9 cellular contexts compared by ENCODE assay signal in the genomic region with DNA sequence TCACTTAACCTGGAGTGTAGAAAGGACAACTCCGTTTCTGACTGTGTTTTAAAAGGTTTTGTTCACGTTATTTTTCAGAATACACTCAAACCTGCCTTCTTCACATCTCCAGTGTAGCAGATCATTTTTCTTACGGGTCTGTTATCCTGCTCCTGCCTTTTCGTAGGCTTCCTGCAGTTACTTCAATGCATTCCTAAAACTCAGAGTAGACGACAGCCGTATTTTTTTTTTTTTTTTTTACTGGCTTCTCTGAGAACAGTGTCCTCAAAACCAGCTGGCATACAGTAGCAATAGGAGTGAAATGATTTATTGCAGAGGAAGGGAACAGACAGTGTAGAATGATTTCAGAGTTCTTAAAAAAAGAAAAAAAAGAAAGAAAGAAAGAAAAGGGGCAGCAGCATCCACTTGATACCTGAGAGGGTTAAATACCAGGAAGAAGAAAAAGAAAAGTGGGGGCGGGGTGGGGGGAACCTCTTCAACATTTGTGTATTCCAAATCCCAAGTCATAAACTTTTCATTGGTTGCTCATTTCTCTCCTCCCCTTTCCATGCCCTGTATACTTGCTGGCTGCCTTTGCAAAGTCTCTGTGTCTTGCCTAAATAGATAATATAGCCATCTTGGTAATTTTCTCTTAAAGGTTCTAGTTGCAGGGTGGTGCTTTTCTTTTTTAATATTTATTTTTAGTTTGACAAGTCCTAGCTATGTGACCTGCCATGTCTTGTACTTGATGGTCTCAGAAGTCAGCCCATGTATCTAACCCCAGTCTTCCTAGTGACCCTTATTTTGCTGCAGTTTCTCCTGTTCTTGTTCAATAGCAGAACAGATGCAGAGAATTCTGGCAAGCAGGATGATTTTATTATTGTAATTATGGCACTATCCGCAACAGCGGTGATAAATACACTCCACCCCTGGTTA. TPM values are rescaled to one million over a fixed set of nuclear protein-coding genes. Genes with fewer than 3 reads are reported as not detected.
DNase-seq lines count a peak whose midpoint lies in the region; ATAC-seq and TF ChIP-seq lines count a peak whose summit lies in the region.
"Had no signal": no experiment of that assay in that cellular context is flagged by ENCODE, and none has a peak within 500 bp of the region (broad histone marks: within the 10 kb centered on the region; RNA-seq: fewer than 3 reads in every experiment).

No MANE protein-coding gene starts in this region.

- H3K4me3 ChIP-seq in fibroblast of villous mesenchyme (ENCODE audit: low read depth, low read length): peak overlapping the region; percentile 81
- peak overlapping the region; percentile 80 for H3K4me3 ChIP-seq in rectal smooth muscle tissue (ENCODE audit: low read length)

- DNase-seq in EL: peak; percentile 81
- DNase-seq in RPMI7951 (ENCODE audit: low read depth): peak; percentile 80
- DNase-seq in fibroblast of villous mesenchyme (ENCODE audit: low read depth): peak; percentile 82
- DNase-seq in NCI-H2227 treated with DMSO at 0.1 percent for 48 hours (lab: John Stamatoyannopoulos, UW): no peak
- DNase-seq in CD1c-positive myeloid dendritic cell (ENCODE audit: extremely low spot score): no peak
- DNase-seq: stimulated activated naive B cell treated with anti-CD40 and anti-IgM and Interleukin-4, amounts not matched to agents 10 μg/mL and 1 μg/mL and 100 μg/mL, for 72 hours had no signal

- ATAC-seq in GM19463 (IDR thresholded peaks at IDR 0.05; ENCODE audit: unreplicated experiment) (no peak), HG02798 (IDR thresholded peaks at IDR 0.05; ENCODE audit: poor library complexity, unreplicated experiment) (no peak)
- ATAC-seq: stimulated activated naive B cell treated with anti-CD40 and anti-IgM and Interleukin-4, amounts not matched to agents 10 μg/mL and 1 μg/mL and 100 μg/mL, for 72 hours had no signal

- H3K9ac ChIP-seq in rectal smooth muscle tissue (ENCODE audit: low read length): no peak overlapping the region

- no peak for TF ChIP-seq CTCF in fibroblast of villous mesenchyme (IDR thresholded peaks at IDR 0.05; ENCODE audit: insufficient read depth, low read depth, low read length)

- H3K27me3 ChIP-seq in rectal smooth muscle tissue (ENCODE audit: control insufficient read depth, insufficient read depth, low read length): no peaks in the 10 kb centered on the region

- peaks cover 13% of the 10 kb centered on the region for H3K4me1 ChIP-seq in rectal smooth muscle tissue (ENCODE audit: control insufficient read depth, insufficient read depth, low read length)

- no peaks in the 10 kb centered on the region for H3K36me3 ChIP-seq in rectal smooth muscle tissue (ENCODE audit: control insufficient read depth, insufficient read depth, low read length)

- H3K27ac ChIP-seq in rectal smooth muscle tissue (ENCODE audit: low read depth, low read length): peak overlapping the region; percentile 80

RNA-seq across cellular contexts. Expression of gene TGFB2, which starts 2.8 kb away (rescaled TPM):
- total RNA-seq in RPMI7951 (2014; rRNA removed; shearing (Covaris generic)): 11.3 and 18.7 TPM in 2 replicates
- 28.0 and 36.3 TPM in 2 replicates for total RNA-seq in fibroblast of villous mesenchyme

Comparison
In these comparisons a context has a peak if more than half of its experiments do, and no peak if none do; other contexts are left out.
1. DNase-seq: peak in EL (single experiment), RPMI7951 (single experiment) and fibroblast of villous mesenchyme (single experiment); none in NCI-H2227 treated with DMSO at 0.1 percent for 48 hours (single experiment) and CD1c-positive myeloid dendritic cell (single experiment).